In genomic region chr10:9172276-9172675, GRCh38 we compare ENCODE assay signal across 28 cellular contexts.
"Had no signal": no experiment of that assay in that cellular context is flagged by ENCODE, and none has a peak within 500 bp of the region (broad histone marks: within the 10 kb centered on the region; RNA-seq: fewer than 3 reads in every experiment).

No MANE protein-coding gene starts in this region.

- ATAC-seq: stimulated activated effector memory CD8-positive, alpha-beta T cell treated with anti-CD3 and anti-CD28 coated beads, Interleukin-12 subunit alpha, Interleukin-12 subunit beta, amount 100 ng/mL, for 72 hours; stimulated activated memory B cell treated with anti-CD40 and anti-IgM and Interleukin-4, amounts not matched to agents 10 μg/mL and 1 μg/mL and 100 μg/mL, for 72 hours; stimulated activated naive B cell treated with anti-CD40 and anti-IgM and Interleukin-4, amounts not matched to agents 10 μg/mL and 1 μg/mL and 100 μg/mL, for 72 hours; stimulated activated naive CD8-positive, alpha-beta T cell treated with anti-CD3 and anti-CD28 coated beads, Interleukin-15, amount 100 ng/mL, for 72 hours; stimulated activated naive CD8-positive, alpha-beta T cell treated with anti-CD3 and anti-CD28 coated beads, Interleukin-15, Interleukin-2, amounts not matched to agents 100 U/mL and 50 U/mL, for 24 hours; upper lobe of right lung had no signal

- H3K27ac ChIP-seq: stomach, suprapubic skin, testis, thoracic aorta, thyroid gland, tibial artery, tibial nerve, transverse colon, upper lobe of left lung, upper lobe of right lung, uterus, vagina had no signal

- H3K4me3 Mint-ChIP-seq: stimulated activated effector memory CD8-positive, alpha-beta T cell treated with anti-CD3 and anti-CD28 coated beads, Interleukin-12 subunit alpha, Interleukin-12 subunit beta, amount 100 ng/mL, for 72 hours; stimulated activated memory B cell treated with anti-CD40 and anti-IgM and Interleukin-4, amounts not matched to agents 10 μg/mL and 1 μg/mL and 100 μg/mL, for 72 hours; stimulated activated naive B cell treated with anti-CD40 and anti-IgM and Interleukin-4, amounts not matched to agents 10 μg/mL and 1 μg/mL and 100 μg/mL, for 72 hours; stimulated activated naive CD8-positive, alpha-beta T cell treated with anti-CD3 and anti-CD28 coated beads, Interleukin-15, amount 100 ng/mL, for 72 hours; stimulated activated naive CD8-positive, alpha-beta T cell treated with anti-CD3 and anti-CD28 coated beads, Interleukin-15, Interleukin-2, amounts not matched to agents 100 ng/mL and 50 ng/mL, for 24 hours; type B pancreatic cell had no signal

- H3K27ac Mint-ChIP-seq: stimulated activated effector memory CD8-positive, alpha-beta T cell treated with anti-CD3 and anti-CD28 coated beads, Interleukin-12 subunit alpha, Interleukin-12 subunit beta, amount 100 ng/mL, for 72 hours; stimulated activated memory B cell treated with anti-CD40 and anti-IgM and Interleukin-4, amounts not matched to agents 10 μg/mL and 1 μg/mL and 100 μg/mL, for 72 hours; stimulated activated naive B cell treated with anti-CD40 and anti-IgM and Interleukin-4, amounts not matched to agents 10 μg/mL and 1 μg/mL and 100 μg/mL, for 72 hours; stimulated activated naive CD8-positive, alpha-beta T cell treated with anti-CD3 and anti-CD28 coated beads, Interleukin-15, amount 100 ng/mL, for 72 hours; stimulated activated naive CD8-positive, alpha-beta T cell treated with anti-CD3 and anti-CD28 coated beads, Interleukin-15, Interleukin-2, amounts not matched to agents 100 ng/mL and 50 ng/mL, for 24 hours; type B pancreatic cell had no signal

- H3K4me3 ChIP-seq: stomach, suprapubic skin, testis, thoracic aorta, thyroid gland, tibial artery, tibial nerve, transverse colon, upper lobe of left lung, upper lobe of right lung, uterus, vagina had no signal

- H3K36me3 ChIP-seq: stomach, suprapubic skin, thoracic aorta, thyroid gland, tibial artery, tibial nerve, transverse colon, upper lobe of left lung, upper lobe of right lung, uterus, vagina had no signal

- H3K36me3 Mint-ChIP-seq: stimulated activated effector memory CD8-positive, alpha-beta T cell treated with anti-CD3 and anti-CD28 coated beads, Interleukin-12 subunit alpha, Interleukin-12 subunit beta, amount 100 ng/mL, for 72 hours; stimulated activated memory B cell treated with anti-CD40 and anti-IgM and Interleukin-4, amounts not matched to agents 10 μg/mL and 1 μg/mL and 100 μg/mL, for 72 hours; stimulated activated naive B cell treated with anti-CD40 and anti-IgM and Interleukin-4, amounts not matched to agents 10 μg/mL and 1 μg/mL and 100 μg/mL, for 72 hours; type B pancreatic cell had no signal

- H3K9me3 Mint-ChIP-seq: type B pancreatic cell had no signal

- H3K27me3 ChIP-seq: stomach, suprapubic skin, testis, thyroid gland, tibial artery, tibial nerve, transverse colon, upper lobe of left lung, upper lobe of right lung, uterus, vagina had no signal

- FAIRE-seq: urothelium cell line had no signal

- H3K4me1 ChIP-seq: stomach, suprapubic skin, testis, tibial artery, tibial nerve, transverse colon, upper lobe of left lung, upper lobe of right lung, uterus, vagina had no signal

- H3K4me1 Mint-ChIP-seq: stimulated activated effector memory CD8-positive, alpha-beta T cell treated with anti-CD3 and anti-CD28 coated beads, Interleukin-12 subunit alpha, Interleukin-12 subunit beta, amount 100 ng/mL, for 72 hours; stimulated activated memory B cell treated with anti-CD40 and anti-IgM and Interleukin-4, amounts not matched to agents 10 μg/mL and 1 μg/mL and 100 μg/mL, for 72 hours had no signal

- H3K27me3 Mint-ChIP-seq: type B pancreatic cell had no signal

- H3K9me3 ChIP-seq: stomach, suprapubic skin, testis, thoracic aorta, thyroid gland, tibial artery, tibial nerve, transverse colon, upper lobe of left lung, upper lobe of right lung, uterus, vagina had no signal

- DNase-seq: stimulated activated CD4-positive, alpha-beta T cell treated with anti-CD3 and anti-CD28 coated beads, Interleukin-2, amount 100 ng/mL, for 48 hours; stimulated activated CD4-positive, alpha-beta T cell treated with anti-CD3 and anti-CD28 coated beads, Interleukin-4, amount 100 ng/mL, for 1 hour; stimulated activated CD4-positive, alpha-beta T cell treated with anti-CD3 and anti-CD28 coated beads, Interleukin-4, amount 100 ng/mL, for 24 hours; stimulated activated CD4-positive, alpha-beta T cell treated with anti-CD3 and anti-CD28 coated beads, Interleukin-4, amount 100 ng/mL, for 4 hours; stimulated activated CD8-positive, alpha-beta memory T cell treated with anti-CD3 and anti-CD28 coated beads, Interleukin-4, amount 100 ng/mL, for 48 hours; stimulated activated naive B cell treated with anti-CD40 and anti-IgM and Interleukin-4, amounts not matched to agents 10 μg/mL and 1 μg/mL and 100 μg/mL, for 72 hours; stimulated activated naive CD4-positive, alpha-beta T cell; stimulated activated naive CD4-positive, alpha-beta T cell treated with Interleukin-2 at 50 U/mL for 16 hours; stimulated activated naive CD8-positive, alpha-beta T cell treated with anti-CD3 and anti-CD28 coated beads, Interleukin-15, amount 100 ng/mL, for 72 hours; stimulated activated naive CD8-positive, alpha-beta T cell treated with anti-CD3 and anti-CD28 coated beads, Interleukin-15, Interleukin-2, amounts not matched to agents 100 U/mL and 50 U/mL, for 24 hours; stomach; substantia nigra; testis; thyroid gland; tibial artery; transverse colon; upper lobe of left lung; upper lobe of right lung; uterus had no signal
